In the genomic region with DNA sequence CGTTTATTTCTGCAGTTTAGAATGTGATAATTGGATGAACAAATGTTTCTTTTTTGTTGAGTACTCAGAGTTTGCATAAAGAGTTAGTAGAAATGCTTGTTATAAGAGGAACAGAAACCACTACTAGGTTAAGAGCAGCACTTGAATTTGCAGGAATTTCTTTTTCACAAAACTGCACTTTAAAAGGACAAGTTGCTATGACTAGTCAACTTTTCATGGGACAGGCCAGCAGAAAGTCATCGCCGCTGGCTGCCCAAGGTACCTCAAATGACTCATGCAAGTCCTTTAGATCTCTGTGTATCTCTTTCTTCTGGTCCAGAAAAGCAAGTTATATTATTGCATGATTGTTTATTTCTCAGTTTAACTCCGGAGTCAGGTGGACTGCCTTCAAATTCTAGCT, we compare ENCODE assay signal across 12 cellular contexts.
DNase-seq lines count a peak whose midpoint lies in the region; ATAC-seq, FAIRE-seq and TF ChIP-seq lines count a peak whose summit lies in the region.
"Had no signal": no experiment of that assay in that cellular context is flagged by ENCODE, and none has a peak within 500 bp of the region (broad histone marks: within the 10 kb centered on the region; RNA-seq: fewer than 3 reads in every experiment).

No MANE protein-coding gene starts in this region.

- TF ChIP-seq POLR2A in K562 (conservative IDR thresholded peaks at IDR 0.05), result no peak

- H4K20me1 ChIP-seq in K562 (replicated peaks; ENCODE audit: control insufficient read depth, insufficient read depth, low read length), result no peaks in the 10 kb centered on the region

- no peaks in the 10 kb centered on the region for H3K4me1 Mint-ChIP-seq in activated CD4-positive, alpha-beta T cell treated with anti-CD3 and anti-CD28 coated beads, Interleukin-2, amount 10 ng/mL, durations not matched to agents 7 days and 5 days

- no peaks in the 10 kb centered on the region for H3K4me1 ChIP-seq in K562 (replicated peaks in 1 of 2; ENCODE audit: control insufficient read depth in 2 of 2, insufficient read depth in 2 of 2, low read length in 2 of 2)

- no peak for TF ChIP-seq RAD21 in K562 (CRISPR knock-in tag; conservative IDR thresholded peaks at IDR 0.05 in 1 of 2, IDR thresholded peaks at IDR 0.05 in 1 of 2)

- no peaks in the 10 kb centered on the region for H3K79me2 ChIP-seq in K562 (ENCODE audit: control insufficient read depth, insufficient read depth, low read length)

- H3K27ac Mint-ChIP-seq in activated CD4-positive, alpha-beta T cell treated with anti-CD3 and anti-CD28 coated beads, Interleukin-2, amount 10 ng/mL, durations not matched to agents 7 days and 5 days, result no peak overlapping the region

- in situ Hi-C loops in K562 (cut with MboI), result no loop called here

- 0% methylated on average over 4 of the region's 4 CpGs for WGBS in K562 (ENCODE audit: insufficient coverage, low coverage, missing lambda C conversion rate)

- POLR2A ChIA-PET in K562 (lab: Yijun Ruan, JAX), result no interaction called here
- POLR2A ChIA-PET in activated CD4-positive, alpha-beta T cell treated with anti-CD3 and anti-CD28 coated beads, Interleukin-2, amount 10 ng/mL, durations not matched to agents 7 days and 5 days (lab: Charles Lee), result no interaction called here

- no peaks in the 10 kb centered on the region for H3K9me3 Mint-ChIP-seq in activated CD4-positive, alpha-beta T cell treated with anti-CD3 and anti-CD28 coated beads, Interleukin-2, amount 10 ng/mL, durations not matched to agents 7 days and 5 days

- peak; percentile 61 for ATAC-seq in HG03354 (IDR thresholded peaks at IDR 0.05; ENCODE audit: poor library complexity, severe bottlenecking, unreplicated experiment)
- ATAC-seq in K562, result no peak
- no peak for ATAC-seq in GM18520 (IDR thresholded peaks at IDR 0.05; ENCODE audit: unreplicated experiment)
- ATAC-seq in left colon, result no peak

- no peaks in the 10 kb centered on the region for H3K9me3 ChIP-seq in K562 (replicated peaks; ENCODE audit: control insufficient read depth, insufficient read depth, low read depth, low read length)

- no peak overlapping the region for H3K4me3 Mint-ChIP-seq in activated CD4-positive, alpha-beta T cell treated with anti-CD3 and anti-CD28 coated beads, Interleukin-2, amount 10 ng/mL, durations not matched to agents 7 days and 5 days

- intact Hi-C loops in K562 (cut with micrococcal nuclease) (no loop called here), left colon (cut with DNase I, micrococcal nuclease) (no loop called here)

- H3K27me3 ChIP-seq in K562 (ENCODE audit: control insufficient read depth in 2 of 2, insufficient read depth in 2 of 2, low read length in 2 of 2), result no peaks in the 10 kb centered on the region

- no peak overlapping the region for H3K4me3 ChIP-seq in K562

- no peak overlapping the region for H3K27ac ChIP-seq in K562 (ENCODE audit: extremely low read depth, low read depth, low read length)
- H3K27ac ChIP-seq: epithelial cell of prostate had no signal

- H3K36me3 Mint-ChIP-seq in activated CD4-positive, alpha-beta T cell treated with anti-CD3 and anti-CD28 coated beads, Interleukin-2, amount 10 ng/mL, durations not matched to agents 7 days and 5 days (ENCODE audit: low read depth), result no peaks in the 10 kb centered on the region

- no peak for TF ChIP-seq EP300 in K562 (IDR thresholded peaks at IDR 0.05; ENCODE audit: low read length)

- H3K36me3 ChIP-seq in K562 (ENCODE audit: control insufficient read depth, insufficient read depth, low read length), result no peaks in the 10 kb centered on the region

- no peaks in the 10 kb centered on the region for H3K27me3 Mint-ChIP-seq in activated CD4-positive, alpha-beta T cell treated with anti-CD3 and anti-CD28 coated beads, Interleukin-2, amount 10 ng/mL, durations not matched to agents 7 days and 5 days

- BruUV-seq in K562 (replicated peaks; lab: Mats Ljungman, UMichigan), result no TSS peak

- DNase-seq in EH (ENCODE audit: low read depth) (peak; percentile 46), GM20000 (ENCODE audit: low spot score) (peak; percentile 8), K562 (ENCODE audit: extremely low read depth in 1 of 4, low spot score in 3 of 4) (no peak), glomerular visceral epithelial cell (ENCODE audit: extremely low spot score) (no peak), left colon (no peak)
- no peak for DNase-seq in activated CD4-positive, alpha-beta T cell treated with anti-CD3 and anti-CD28 coated beads, Interleukin-2, amount 10 ng/mL, durations not matched to agents 7 days and 5 days
- DNase-seq: activated CD4-positive, alpha-beta T cell treated with anti-CD3 and anti-CD28 coated beads for 48 hours; amniotic stem cell; kidney glomerular epithelial cell had no signal

- H3K4me2 ChIP-seq in K562 (ENCODE audit: insufficient read depth, low read length), result no peak overlapping the region

- H3K9ac ChIP-seq in K562 (ENCODE audit: insufficient read depth in 1 of 2, low read depth in 2 of 2, low read length in 2 of 2), result no peak overlapping the region

- CTCF ChIA-PET in K562 (lab: Yijun Ruan, JAX; ENCODE audit: low intra/inter-chr PET ratio), result no interaction called here
- CTCF ChIA-PET in activated CD4-positive, alpha-beta T cell treated with anti-CD3 and anti-CD28 coated beads, Interleukin-2, amount 10 ng/mL, durations not matched to agents 7 days and 5 days (lab: Charles Lee), result interaction anchor here (1.4 kb wide), 1 partner anchor 8 kb away, joined by 3 read pairs; no protein-coding TSS in a partner anchor

- FAIRE-seq in K562 (lab: Jason Lieb, UNC), result no peak

- no peak overlapping the region for H2AFZ ChIP-seq in K562 (ENCODE audit: low read depth, low read length)

- TF ChIP-seq CTCF in GM20000 (IDR thresholded peaks at IDR 0.05; ENCODE audit: extremely low read depth, missing control alignments) (no peak), K562 (IDR thresholded peaks at IDR 0.05 in 2 of 3, conservative IDR thresholded peaks at IDR 0.05 in 1 of 3; ENCODE audit: insufficient read depth in 2 of 3, low read depth in 1 of 3, low read length in 3 of 3) (no peak)

- H3K9me1 ChIP-seq in K562 (ENCODE audit: control insufficient read depth, insufficient read depth, low read length), result no peaks in the 10 kb centered on the region

TF ChIP-seq in K562, 482 proteins besides CTCF, POLR2A, EP300 and RAD21:
- TF ChIP-seq FOSL1 (tag; conservative IDR thresholded peaks at IDR 0.05) (peak; percentile 47), ATF4 (CRISPR knock-in tag; IDR thresholded peaks at IDR 0.05) (no peak)

Comparison
In these comparisons a context has a peak if more than half of its experiments do, and no peak if none do; other contexts are left out.
1. DNase-seq: peak in EH (single experiment) and GM20000 (single experiment); none in K562 (0 of 4), glomerular visceral epithelial cell (single experiment), left colon (0 of 2) and activated CD4-positive, alpha-beta T cell treated with anti-CD3 and anti-CD28 coated beads, Interleukin-2, amount 10 ng/mL, durations not matched to agents 7 days and 5 days (single experiment).